Comparison of ENCODE assay signal across 8 cellular contexts in genomic region chr16:67245674-67246080, GRCh38. TPM values are rescaled to one million over a fixed set of nuclear protein-coding genes. Genes with fewer than 3 reads are reported as not detected.
DNase-seq lines count a peak whose midpoint lies in the region; ATAC-seq, FAIRE-seq and TF ChIP-seq lines count a peak whose summit lies in the region.

No MANE protein-coding gene starts in this region.

- peaks cover 57 to 59% of the 10 kb centered on the region in 2 donors for H3K4me1 ChIP-seq in mucosa of rectum (ENCODE audit: control insufficient read depth in 2 of 2, insufficient read depth in 2 of 2, low read length in 2 of 2)

- DNase-seq in HTR-8/SVneo (ENCODE audit: insufficient read length, low spot score) (no peak), bronchial epithelial cell (ENCODE audit: low read depth) (peak; percentile 32), glomerular visceral epithelial cell (ENCODE audit: extremely low spot score) (no peak), retina (no peak)

- FAIRE-seq in HTR-8/SVneo (lab: Jason Lieb, UNC) (peak; percentile 89), bronchial epithelial cell (lab: Jason Lieb, UNC) (no peak)

- peak overlapping the region; percentile 86 to 87 for H3K9ac ChIP-seq in mucosa of rectum (ENCODE audit: low read depth in 1 of 2, low read length in 2 of 2)

- H3K36me3 ChIP-seq in bronchial epithelial cell (ENCODE audit: control insufficient read depth, insufficient read depth, low read length) (no peaks in the 10 kb centered on the region), mucosa of rectum (ENCODE audit: control insufficient read depth in 2 of 2, insufficient read depth in 2 of 2, low read length in 2 of 2) (no peaks in the 10 kb centered on the region)

- no peaks in the 10 kb centered on the region for H3K27me3 ChIP-seq in bronchial epithelial cell (ENCODE audit: control insufficient read depth, insufficient read depth, low read length)
- peaks cover 16 to 20% of the 10 kb centered on the region in 2 donors for H3K27me3 ChIP-seq in mucosa of rectum (ENCODE audit: control insufficient read depth in 2 of 2, insufficient read depth in 2 of 2, low read length in 2 of 2)

- no peaks in the 10 kb centered on the region for H3K9me3 ChIP-seq in mucosa of rectum (ENCODE audit: control insufficient read depth in 2 of 2, low read length in 2 of 2)

- peak overlapping the region; percentile 72 for H3K4me3 ChIP-seq in bronchial epithelial cell (ENCODE audit: low read depth, low read length)
- peak overlapping the region; percentile 84 to 85 for H3K4me3 ChIP-seq in mucosa of rectum (ENCODE audit: low read length in 2 of 2)

- ATAC-seq in HG03378 (IDR thresholded peaks at IDR 0.05; ENCODE audit: unreplicated experiment) (no peak), GM19463 (IDR thresholded peaks at IDR 0.05; ENCODE audit: unreplicated experiment) (no peak)

- TF ChIP-seq CTCF in 22Rv1 (IDR thresholded peaks at IDR 0.05): no peak
- TF ChIP-seq CTCF in bronchial epithelial cell (IDR thresholded peaks at IDR 0.05; ENCODE audit: insufficient read depth, low read length, severe bottlenecking): no peak

- H3K27ac ChIP-seq in 22Rv1: peak overlapping the region; percentile 87
- peak overlapping the region; percentile 93 to 95 for H3K27ac ChIP-seq in mucosa of rectum (ENCODE audit: low read depth in 2 of 2, low read length in 2 of 2)

RNA-seq across cellular contexts. Expression of gene FHOD1, which starts 1.6 kb away (rescaled TPM):
- total RNA-seq in bronchial epithelial cell: 2.0 and 2.6 TPM in 2 replicates

RNA-seq across cellular contexts. Expression of gene SLC9A5, which starts 3.1 kb away (rescaled TPM):
- 0.26 TPM in 2 replicates for total RNA-seq in bronchial epithelial cell

RNA-seq across cellular contexts. Expression of gene TMEM208, which starts 18.7 kb away (rescaled TPM):
- 35.1 and 56.9 TPM in 2 replicates for total RNA-seq in bronchial epithelial cell

RNA-seq across cellular contexts. Expression of gene PLEKHG4, which starts 33.7 kb away (rescaled TPM):
- 8.2 and 11.6 TPM in 2 replicates for total RNA-seq in bronchial epithelial cell

RNA-seq across cellular contexts. Expression of gene ELMO3, which starts 46.7 kb away (rescaled TPM):
- 25.6 and 44.0 TPM in 2 replicates for total RNA-seq in bronchial epithelial cell
